Comparison of ENCODE assay signal across 1 cellular context in the genomic region with DNA sequence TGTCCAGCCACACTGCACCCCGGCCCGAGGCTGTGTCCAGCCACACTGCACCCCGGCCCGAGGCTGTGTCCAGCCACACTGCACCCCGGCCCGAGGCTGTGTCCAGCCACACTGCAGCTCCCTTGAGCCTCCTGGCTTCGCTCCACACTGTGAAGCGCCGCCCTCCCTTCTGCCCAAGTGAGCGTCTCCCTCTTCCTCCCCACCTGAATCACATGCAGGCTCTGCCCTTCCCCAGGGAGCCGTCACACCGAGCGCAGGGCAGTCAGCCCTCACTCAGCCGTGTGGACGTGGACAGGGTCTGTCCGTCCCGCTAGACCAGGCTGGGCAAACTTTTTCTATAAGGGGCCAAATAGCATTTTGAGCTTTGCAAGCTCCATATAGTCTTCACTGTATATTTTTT.
TF ChIP-seq lines count a peak whose summit lies in the region.

No MANE protein-coding gene starts in this region.

TF ChIP-seq in H1, 55 proteins besides CTCF, POLR2A, EP300 and RAD21:
- TF ChIP-seq RFX5 (IDR thresholded peaks at IDR 0.05; ENCODE audit: borderline replicate concordance, low read depth, low read length), result no peak
- no peak for TF ChIP-seq RXRA (IDR thresholded peaks at IDR 0.05; ENCODE audit: insufficient read depth, low read depth, low read length)
- TF ChIP-seq CREB1 (IDR thresholded peaks at IDR 0.05), result no peak
